In genomic region chr3:88957751-88958452, GRCh38 we compare ENCODE assay signal across 17 cellular contexts.
DNase-seq lines count a peak whose midpoint lies in the region; ATAC-seq, FAIRE-seq and TF ChIP-seq lines count a peak whose summit lies in the region.
"Had no signal": no experiment of that assay in that cellular context is flagged by ENCODE, and none has a peak within 500 bp of the region (broad histone marks: within the 10 kb centered on the region; RNA-seq: fewer than 3 reads in every experiment).

No MANE protein-coding gene starts in this region.

- intact Hi-C loops in heart left ventricle (cut with DNase I) = loop anchor here in 1 of 10 donors (10.0 kb wide), 1 partner anchor 57 kb away; no protein-coding TSS in a partner anchor

- H3K4me3 ChIP-seq in heart left ventricle (no peak overlapping the region), right atrium auricular region (no peak overlapping the region), foreskin fibroblast (ENCODE audit: low read depth in 1 of 2, low read length in 2 of 2) (no peak overlapping the region), Peyer's patch (no peak overlapping the region)
- H3K4me3 ChIP-seq in effector memory CD4-positive, alpha-beta T cell (ENCODE audit: insufficient read depth, low read depth, low read length, poor library complexity, severe bottlenecking) = no peak overlapping the region
- H3K4me3 ChIP-seq: esophagus squamous epithelium, upper lobe of right lung had no signal

- no peak for TF ChIP-seq POLR2A in heart left ventricle (IDR thresholded peaks at IDR 0.05)
- TF ChIP-seq POLR2A in Peyer's patch (IDR thresholded peaks at IDR 0.05) = no peak

- H3K36me3 ChIP-seq in heart left ventricle (no peaks in the 10 kb centered on the region), right atrium auricular region (no peaks in the 10 kb centered on the region), Peyer's patch (no peaks in the 10 kb centered on the region)
- no peaks in the 10 kb centered on the region for H3K36me3 ChIP-seq in effector memory CD4-positive, alpha-beta T cell (ENCODE audit: control insufficient read depth, insufficient read depth, low read length)
- H3K36me3 ChIP-seq: esophagus squamous epithelium, neutrophil, upper lobe of right lung had no signal

- no peak for TF ChIP-seq CTCF in heart left ventricle (IDR thresholded peaks at IDR 0.05)
- TF ChIP-seq CTCF in right atrium auricular region (IDR thresholded peaks at IDR 0.05) = no peak
- no peak for TF ChIP-seq CTCF in foreskin fibroblast (IDR thresholded peaks at IDR 0.05; ENCODE audit: low read depth, low read length)
- no peak for TF ChIP-seq CTCF in Peyer's patch (IDR thresholded peaks at IDR 0.05)

- H3K9me3 ChIP-seq in heart left ventricle (no peaks in the 10 kb centered on the region), right atrium auricular region (no peaks in the 10 kb centered on the region), Peyer's patch (no peaks in the 10 kb centered on the region)
- no peaks in the 10 kb centered on the region for H3K9me3 ChIP-seq in effector memory CD4-positive, alpha-beta T cell (ENCODE audit: control insufficient read depth, low read length)
- H3K9me3 ChIP-seq: esophagus squamous epithelium, neutrophil, upper lobe of right lung had no signal

- FAIRE-seq in urothelium cell line (lab: Jason Lieb, UNC) = no peak

- ATAC-seq in heart left ventricle = peak in 3 of 4 donors; percentile 18 to 68 (median 27)
- ATAC-seq: activated CD4-positive, alpha-beta T cell treated with anti-CD3 and anti-CD28 coated beads for 36 hours; upper lobe of right lung had no signal

- DNase-seq in heart left ventricle = no peak
- no peak for DNase-seq in right atrium auricular region (ENCODE audit: low spot score)
- DNase-seq in amniotic epithelial cell (ENCODE audit: low read depth) = peak; percentile 84
- peak; percentile 62 to 82 for DNase-seq in foreskin fibroblast
- peak; percentile 41 for DNase-seq in urothelium cell line (ENCODE audit: low spot score)
- DNase-seq in Peyer's patch = no peak
- no peak for DNase-seq in stimulated activated CD4-positive, alpha-beta T cell treated with anti-CD3 and anti-CD28 coated beads, Interleukin-2, amount 100 ng/mL, for 24 hours
- DNase-seq in effector memory CD4-positive, alpha-beta T cell = no peak
- DNase-seq: ACHN; activated CD4-positive, alpha-beta T cell treated with anti-CD3 and anti-CD28 coated beads for 36 hours; DMS79; esophagus squamous epithelium; Kasumi-1; NCI-H2029 treated with DMSO at 0.1 percent for 48 hours; NK-92 treated with Interleukin-12 subunit alpha and Interleukin-12 subunit beta, amount 100 ng/mL, for 24 hours; upper lobe of right lung had no signal

- WGBS in heart left ventricle, 4 donors = 9 to 21% (median 13%) methylated on average over 1 of the region's 1 CpG

- no peaks in the 10 kb centered on the region for H3K27me3 ChIP-seq in heart left ventricle
- no peaks in the 10 kb centered on the region for H3K27me3 ChIP-seq in right atrium auricular region
- no peaks in the 10 kb centered on the region for H3K27me3 ChIP-seq in Peyer's patch
- H3K27me3 ChIP-seq in effector memory CD4-positive, alpha-beta T cell (replicated peaks; ENCODE audit: control insufficient read depth, insufficient read depth, low read length, poor library complexity, severe bottlenecking) = no peaks in the 10 kb centered on the region
- H3K27me3 ChIP-seq: esophagus squamous epithelium, neutrophil, upper lobe of right lung had no signal

- H3K4me1 ChIP-seq in heart left ventricle (peaks cover 0 to 16% (median 5%) of the 10 kb centered on the region in 12 donors), right atrium auricular region (no peaks in the 10 kb centered on the region), Peyer's patch (no peaks in the 10 kb centered on the region)
- H3K4me1 ChIP-seq in effector memory CD4-positive, alpha-beta T cell (ENCODE audit: control insufficient read depth, insufficient read depth, low read length, poor library complexity, severe bottlenecking) = no peaks in the 10 kb centered on the region
- H3K4me1 ChIP-seq: esophagus squamous epithelium, upper lobe of right lung had no signal

- H3K27ac ChIP-seq in heart left ventricle (peak overlapping the region in 1 of 12 donors; percentile 56), right atrium auricular region (no peak overlapping the region), Peyer's patch (no peak overlapping the region)
- H3K27ac ChIP-seq in effector memory CD4-positive, alpha-beta T cell (ENCODE audit: insufficient read depth, low read length, poor library complexity, severe bottlenecking) = no peak overlapping the region
- H3K27ac ChIP-seq: esophagus squamous epithelium, neutrophil, upper lobe of right lung had no signal

Comparison
In these comparisons a context has a peak if more than half of its experiments do, and no peak if none do; other contexts are left out.
1. DNase-seq: peak in amniotic epithelial cell (single experiment), foreskin fibroblast (2 of 2) and urothelium cell line (single experiment); none in heart left ventricle (0 of 5), right atrium auricular region (single experiment), Peyer's patch (0 of 3), stimulated activated CD4-positive, alpha-beta T cell treated with anti-CD3 and anti-CD28 coated beads, Interleukin-2, amount 100 ng/mL, for 24 hours (0 of 2) and effector memory CD4-positive, alpha-beta T cell (0 of 3).